In genomic region chr9:137811283-137811870, GRCh38 we compare ENCODE assay signal across 19 cellular contexts.
"Had no signal": no experiment of that assay in that cellular context is flagged by ENCODE, and none has a peak within 500 bp of the region (broad histone marks: within the 10 kb centered on the region; RNA-seq: fewer than 3 reads in every experiment).

No MANE protein-coding gene starts in this region.

- H3K4me3 ChIP-seq: adrenal gland, breast epithelium, esophagus muscularis mucosa, lower lobe of right lung, right atrium auricular region, transverse colon had no signal

- H3K4me1 ChIP-seq: breast epithelium, esophagus muscularis mucosa, lower lobe of right lung, right atrium auricular region, transverse colon had no signal

- H3K27ac ChIP-seq: adrenal gland, breast epithelium, esophagus muscularis mucosa, lower lobe of right lung, right atrium auricular region, transverse colon had no signal

- H3K4me1 Mint-ChIP-seq: nephron had no signal

- H3K4me3 Mint-ChIP-seq: nephron; stimulated activated naive CD8-positive, alpha-beta T cell treated with anti-CD3 and anti-CD28 coated beads, Interleukin-15, Interleukin-2, amounts not matched to agents 100 ng/mL and 50 ng/mL, for 24 hours; T-helper 1 cell treated with Interleukin-12 subunit alpha and Interleukin-12 subunit beta and Interleukin-4 antibody, amounts not matched to agents 30 μg/mL and 1 μg/mL, for 36 hours had no signal

- H3K27me3 ChIP-seq: adrenal gland, breast epithelium, esophagus muscularis mucosa, right atrium auricular region, transverse colon had no signal

- H3K9me3 Mint-ChIP-seq: stimulated activated naive CD8-positive, alpha-beta T cell treated with anti-CD3 and anti-CD28 coated beads, Interleukin-15, Interleukin-2, amounts not matched to agents 100 ng/mL and 50 ng/mL, for 24 hours; T-helper 1 cell treated with Interleukin-12 subunit alpha and Interleukin-12 subunit beta and Interleukin-4 antibody, amounts not matched to agents 30 μg/mL and 1 μg/mL, for 36 hours had no signal

- H3K9me3 ChIP-seq: adrenal gland, breast epithelium, esophagus muscularis mucosa, lower lobe of right lung, right atrium auricular region, transverse colon had no signal

- DNase-seq: activated CD4-positive, alpha-beta T cell treated with anti-CD3 and anti-CD28 coated beads for 1 hour; activated CD8-positive, alpha-beta memory T cell treated with anti-CD3 and anti-CD28 coated beads for 24 hours; activated CD8-positive, alpha-beta memory T cell treated with anti-CD3 and anti-CD28 coated beads, Interleukin-2, amount 50 U/mL, for 48 hours; activated effector memory CD4-positive, alpha-beta T cell treated with Interleukin-2 at 50 U/mL for 16 hours; activated naive CD4-positive, alpha-beta T cell treated with anti-CD3 and anti-CD28 coated beads, Interleukin-2, amount 50 U/mL, for 16 hours; activated T-cell treated with anti-CD3 and anti-CD28 coated beads, Interleukin-2, amount 50 U/mL, for 48 hours; adrenal gland; dermis blood vessel endothelial cell; effector memory CD4-positive, alpha-beta T cell; left cardiac atrium; lower lobe of right lung; stimulated activated CD4-positive, alpha-beta T cell treated with anti-CD3 and anti-CD28 coated beads, Interleukin-2, amount 100 ng/mL, for 24 hours; transverse colon had no signal

- H3K36me3 ChIP-seq: breast epithelium had no signal

- H3K27ac Mint-ChIP-seq: nephron; stimulated activated naive CD8-positive, alpha-beta T cell treated with anti-CD3 and anti-CD28 coated beads, Interleukin-15, Interleukin-2, amounts not matched to agents 100 ng/mL and 50 ng/mL, for 24 hours; T-helper 1 cell treated with Interleukin-12 subunit alpha and Interleukin-12 subunit beta and Interleukin-4 antibody, amounts not matched to agents 30 μg/mL and 1 μg/mL, for 36 hours had no signal

- H3K27me3 Mint-ChIP-seq: stimulated activated naive CD8-positive, alpha-beta T cell treated with anti-CD3 and anti-CD28 coated beads, Interleukin-15, Interleukin-2, amounts not matched to agents 100 ng/mL and 50 ng/mL, for 24 hours had no signal
